ENCODE assay signal across 29 cellular contexts in the genomic region with DNA sequence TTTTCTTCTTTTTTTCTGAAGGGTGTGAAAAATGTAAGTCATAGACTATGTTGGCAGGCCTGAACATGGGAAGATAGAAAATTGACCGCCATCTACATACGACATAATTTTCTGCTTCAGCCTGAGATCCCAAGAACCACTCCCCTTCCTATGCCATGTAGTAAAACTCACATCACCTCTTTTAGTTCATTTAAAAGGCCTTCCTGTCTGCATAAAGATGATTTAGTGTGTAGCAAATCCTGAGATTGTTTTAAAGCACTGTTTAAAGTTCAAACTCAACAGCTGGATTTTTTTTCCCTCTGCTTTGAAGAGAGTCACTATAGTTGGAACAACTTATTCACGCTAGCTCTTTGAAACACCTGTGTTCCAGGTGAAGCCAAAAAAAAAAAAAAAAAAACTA.
"Had no signal": no experiment of that assay in that cellular context is flagged by ENCODE, and none has a peak within 500 bp of the region (broad histone marks: within the 10 kb centered on the region; RNA-seq: fewer than 3 reads in every experiment).

No MANE protein-coding gene starts in this region.

- H3K4me3 ChIP-seq: Peyer's patch, SJSA1 had no signal

- H3K27me3 ChIP-seq: Peyer's patch, SJSA1 had no signal

- H3K9me3 ChIP-seq: Peyer's patch, SJSA1, SK-N-SH had no signal

- H3K27ac ChIP-seq: KMS-11, Peyer's patch, VCaP had no signal

- ATAC-seq: activated naive CD4-positive, alpha-beta T cell treated with anti-CD3 and anti-CD28 coated beads, Interleukin-2, amount 50 U/mL, for 72 hours; activated T-cell treated with anti-CD3 and anti-CD28 coated beads, Interleukin-2, amount 50 U/mL, for 4 hours; PC-3; T-helper 17 cell had no signal

- DNase-seq: activated B cell treated with CpG ODN at 0.5 μM for 24 hours; activated CD4-positive, alpha-beta memory T cell treated with anti-CD3 and anti-CD28 coated beads for 36 hours; activated CD4-positive, alpha-beta T cell treated with anti-CD3 and anti-CD28 coated beads for 4 hours; activated CD4-positive, alpha-beta T cell treated with anti-CD3 and anti-CD28 coated beads, Interleukin-2, amount 50 U/mL, for 1 hour; activated CD4-positive, CD25-positive, alpha-beta regulatory T cell treated with anti-CD3 and anti-CD28 coated beads, Interleukin-2, amount 50 U/mL, for 72 hours; activated CD8-positive, alpha-beta memory T cell treated with anti-CD3 and anti-CD28 coated beads, Interleukin-2, amount 50 U/mL, for 4 hours; activated gamma-delta T cell treated with Interleukin-2 at 50 U/mL for 16 hours; activated naive CD4-positive, alpha-beta T cell treated with anti-CD3 and anti-CD28 coated beads for 36 hours; activated T-cell treated with anti-CD3 and anti-CD28 coated beads for 4 hours; activated T-cell treated with anti-CD3 and anti-CD28 coated beads, Interleukin-2, amount 50 U/mL, for 4 hours; anterior cingulate cortex; caudate nucleus; cerebellar nuclear complex; NCI-H187 treated with DMSO at 0.1 percent for 48 hours; NCI-H510A; NCI-H526; NK-92 treated with Interleukin-12 subunit alpha and Interleukin-12 subunit beta, amount 100 ng/mL, for 24 hours; PC-3; Peyer's patch; RPMI8226; SHP77 treated with DMSO at 0.1 percent for 48 hours; SK-N-SH; T-helper 17 cell had no signal

- H3K4me1 Mint-ChIP-seq: activated B cell treated with CpG ODN at 0.5 μM for 24 hours, T-helper 17 cell had no signal

- H3K9me3 Mint-ChIP-seq: activated B cell treated with CpG ODN at 0.5 μM for 24 hours; activated CD4-positive, alpha-beta memory T cell treated with anti-CD3 and anti-CD28 coated beads for 36 hours; activated naive CD4-positive, alpha-beta T cell treated with anti-CD3 and anti-CD28 coated beads for 36 hours; activated naive CD4-positive, alpha-beta T cell treated with anti-CD3 and anti-CD28 coated beads, Interleukin-2, amount 50 U/mL, for 72 hours; activated T-cell treated with anti-CD3 and anti-CD28 coated beads, Interleukin-2, amount 50 U/mL, for 4 hours; activated T-helper 1 cell treated with anti-CD3 and anti-CD28 coated beads, Interleukin-12 subunit alpha, Interleukin-12 subunit beta, Interleukin-2, Interleukin-4 antibody, amounts not matched to agents 30 ng/mL and 10 ng/mL and 1 ng/mL, durations not matched to agents 14 hours and 24 hours and 36 hours; brain had no signal

- H3K36me3 Mint-ChIP-seq: activated naive CD4-positive, alpha-beta T cell treated with anti-CD3 and anti-CD28 coated beads, Interleukin-2, amount 50 U/mL, for 72 hours had no signal

- H3K27me3 Mint-ChIP-seq: activated B cell treated with CpG ODN at 0.5 μM for 24 hours; activated CD4-positive, alpha-beta memory T cell treated with anti-CD3 and anti-CD28 coated beads for 36 hours; brain; T-helper 17 cell had no signal

- H3K27ac Mint-ChIP-seq: activated B cell treated with CpG ODN at 0.5 μM for 24 hours; activated CD4-positive, alpha-beta memory T cell treated with anti-CD3 and anti-CD28 coated beads for 36 hours; activated naive CD4-positive, alpha-beta T cell treated with anti-CD3 and anti-CD28 coated beads for 36 hours; activated naive CD4-positive, alpha-beta T cell treated with anti-CD3 and anti-CD28 coated beads, Interleukin-2, amount 50 U/mL, for 72 hours; activated T-helper 1 cell treated with anti-CD3 and anti-CD28 coated beads, Interleukin-12 subunit alpha, Interleukin-12 subunit beta, Interleukin-2, Interleukin-4 antibody, amounts not matched to agents 30 ng/mL and 10 ng/mL and 1 ng/mL, durations not matched to agents 14 hours and 24 hours and 36 hours; brain; T-helper 17 cell had no signal

- H3K4me3 Mint-ChIP-seq: activated B cell treated with CpG ODN at 0.5 μM for 24 hours; activated CD4-positive, alpha-beta memory T cell treated with anti-CD3 and anti-CD28 coated beads for 36 hours; activated naive CD4-positive, alpha-beta T cell treated with anti-CD3 and anti-CD28 coated beads for 36 hours; activated T-cell treated with anti-CD3 and anti-CD28 coated beads, Interleukin-2, amount 50 U/mL, for 4 hours; activated T-helper 1 cell treated with anti-CD3 and anti-CD28 coated beads, Interleukin-12 subunit alpha, Interleukin-12 subunit beta, Interleukin-2, Interleukin-4 antibody, amounts not matched to agents 30 ng/mL and 10 ng/mL and 1 ng/mL, durations not matched to agents 14 hours and 24 hours and 36 hours; brain; T-helper 17 cell had no signal

- H3K4me1 ChIP-seq: Peyer's patch had no signal
